28 cellular contexts compared by ENCODE assay signal in genomic region chr11:76567261-76567660, GRCh38.
"Had no signal": no experiment of that assay in that cellular context is flagged by ENCODE, and none has a peak within 500 bp of the region (broad histone marks: within the 10 kb centered on the region; RNA-seq: fewer than 3 reads in every experiment).

No MANE protein-coding gene starts in this region.

- H3K4me1 Mint-ChIP-seq: endodermal cell, nephron, neural progenitor cell had no signal

- H3K27me3 Mint-ChIP-seq: progenitor cell of endocrine pancreas had no signal

- H3K4me3 Mint-ChIP-seq: endodermal cell; mesothelial cell of epicardium; naive thymus-derived CD4-positive, alpha-beta T cell; nephron; neural progenitor cell had no signal

- H3K4me3 ChIP-seq: gastrocnemius medialis, heart left ventricle, hepatocyte, mucosa of descending colon, neural progenitor cell, right lobe of liver, smooth muscle cell, testis, tibial artery, upper lobe of left lung had no signal

- H3K36me3 ChIP-seq: gastrocnemius medialis, heart left ventricle, neural progenitor cell, right lobe of liver, tibial artery, upper lobe of left lung had no signal

- H3K27ac Mint-ChIP-seq: endodermal cell; mesothelial cell of epicardium; naive thymus-derived CD4-positive, alpha-beta T cell; nephron; neural progenitor cell; progenitor cell of endocrine pancreas had no signal

- DNase-seq: effector CD8-positive, alpha-beta T cell; endodermal cell; foreskin fibroblast; gastrocnemius medialis; heart left ventricle; kidney; mucosa of descending colon; naive thymus-derived CD4-positive, alpha-beta T cell; right lobe of liver; stimulated activated CD4-positive, alpha-beta T cell treated with anti-CD3 and anti-CD28 coated beads, Interleukin-12 subunit alpha, Interleukin-12 subunit beta, amount 100 ng/mL, for 4 hours; stimulated activated CD4-positive, alpha-beta T cell treated with anti-CD3 and anti-CD28 coated beads, Interleukin-1b, Interleukin-23, amount 100 ng/mL, for 48 hours; stimulated activated CD4-positive, alpha-beta T cell treated with anti-CD3 and anti-CD28 coated beads, Interleukin-4, amount 100 ng/mL, for 1 hour; stimulated activated CD8-positive, alpha-beta memory T cell treated with anti-CD3 and anti-CD28 coated beads, Interleukin-4, amount 100 ng/mL, for 48 hours; stimulated activated naive CD8-positive, alpha-beta T cell treated with anti-CD3 and anti-CD28 coated beads, Interleukin-15, Interleukin-2, amounts not matched to agents 100 U/mL and 50 U/mL, for 24 hours; substantia nigra; testis; tibial artery; upper lobe of left lung had no signal

- H3K27me3 ChIP-seq: gastrocnemius medialis, heart left ventricle, hepatocyte, neural progenitor cell, right lobe of liver, testis, tibial artery, upper lobe of left lung had no signal

- H3K27ac ChIP-seq: epithelial cell of prostate, gastrocnemius medialis, heart left ventricle, hepatocyte, neural progenitor cell, parathyroid adenoma, right lobe of liver, testis, tibial artery, upper lobe of left lung had no signal

- H3K4me1 ChIP-seq: gastrocnemius medialis, heart left ventricle, neural progenitor cell, parathyroid adenoma, right lobe of liver, testis, tibial artery had no signal

- H3K9me3 ChIP-seq: gastrocnemius medialis, heart left ventricle, mucosa of descending colon, right lobe of liver, testis, tibial artery, upper lobe of left lung had no signal

- ATAC-seq: esophagus mucosa; gastrocnemius medialis; heart left ventricle; left lobe of liver; mucosa of descending colon; naive thymus-derived CD4-positive, alpha-beta T cell; right lobe of liver had no signal

- H3K36me3 Mint-ChIP-seq: mesothelial cell of epicardium, neural progenitor cell had no signal
